ENCODE assay signal across 1 cellular context in genomic region chr6:3913958-3914337, GRCh38.
TF ChIP-seq lines count a peak whose summit lies in the region.

No MANE protein-coding gene starts in this region.

TF ChIP-seq in IMR-90, 13 proteins besides CTCF, POLR2A, EP300 and RAD21 (continued from another document):
- no peak for TF ChIP-seq CHD1 (IDR thresholded peaks at IDR 0.05; ENCODE audit: low read depth, low read length)
- TF ChIP-seq MAZ (IDR thresholded peaks at IDR 0.05; ENCODE audit: borderline replicate concordance, low read depth, low read length), result no peak
- no peak for TF ChIP-seq SMC3 (IDR thresholded peaks at IDR 0.05; ENCODE audit: low read depth, low read length)
- TF ChIP-seq MAFK (IDR thresholded peaks at IDR 0.05; ENCODE audit: low read depth, low read length), result no peak
